ENCODE assay signal across 22 cellular contexts in the genomic region with DNA sequence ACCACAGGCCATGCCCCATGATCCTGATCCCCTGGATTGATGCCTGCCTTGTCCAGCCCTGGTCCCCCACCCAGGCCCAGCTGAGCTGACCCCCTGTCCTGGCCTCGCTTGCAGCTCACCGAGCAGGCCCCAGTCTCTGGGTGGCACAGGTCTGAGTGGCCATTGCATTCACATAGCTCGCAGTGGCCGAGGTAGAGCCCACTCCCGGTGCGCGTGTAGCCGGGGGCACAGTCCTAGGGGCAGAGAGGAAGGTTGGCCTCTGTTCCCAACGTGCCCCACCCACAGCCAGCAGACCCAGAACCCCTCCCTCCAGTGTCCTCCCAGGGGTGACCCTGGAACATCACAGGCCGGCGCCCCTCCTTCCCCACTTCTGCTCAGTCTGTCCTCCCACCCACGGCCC. TPM values are rescaled to one million over a fixed set of nuclear protein-coding genes. Genes with fewer than 3 reads are reported as not detected.
A peak's percentile ranks its signal among the peaks of the same experiment; 100 is the strongest.
DNase-seq lines count a peak whose midpoint lies in the region; ATAC-seq and TF ChIP-seq lines count a peak whose summit lies in the region.
"Had no signal": no experiment of that assay in that cellular context is flagged by ENCODE, and none has a peak within 500 bp of the region (broad histone marks: within the 10 kb centered on the region; RNA-seq: fewer than 3 reads in every experiment).

No MANE protein-coding gene starts in this region.

- no peak overlapping the region for H3K27ac Mint-ChIP-seq in natural killer cell treated with Interleukin-12 subunit alpha and Interleukin-12 subunit beta and Interleukin-15 and Interleukin-18, amount 100 ng/mL, for 72 hours
- no peak overlapping the region for H3K27ac Mint-ChIP-seq in natural killer cell
- H3K27ac Mint-ChIP-seq: B cell, H9 had no signal

- H3K4me1 ChIP-seq in esophagus muscularis mucosa (peaks cover 4 to 26% (median 18%) of the 10 kb centered on the region in 4 donors), adrenal gland (replicated peaks in 1 of 2) (peaks cover 6 to 13% of the 10 kb centered on the region in 2 donors)

- TF ChIP-seq POLR2A in esophagus muscularis mucosa (IDR thresholded peaks at IDR 0.05; ENCODE audit: low read depth) (no peak), adrenal gland (IDR thresholded peaks at IDR 0.05) (no peak)

- H3K27ac ChIP-seq in esophagus muscularis mucosa (replicated peaks in 1 of 4) = peak overlapping the region; percentile 41 to 87 (median 74)
- no peak overlapping the region for H3K27ac ChIP-seq in adrenal gland
- H3K27ac ChIP-seq: A549, SJSA1 had no signal

- H3K9me3 ChIP-seq in esophagus muscularis mucosa = no peaks in the 10 kb centered on the region
- H3K9me3 ChIP-seq in adrenal gland (replicated peaks in 1 of 3) = no peaks in the 10 kb centered on the region
- H3K9me3 ChIP-seq: A549, SJSA1 had no signal

- TF ChIP-seq CTCF in natural killer cell (IDR thresholded peaks at IDR 0.05) = no peak
- no peak for TF ChIP-seq CTCF in esophagus muscularis mucosa (IDR thresholded peaks at IDR 0.05)
- TF ChIP-seq CTCF in adrenal gland (IDR thresholded peaks at IDR 0.05) = no peak

- H3K4me3 ChIP-seq in esophagus muscularis mucosa (no peak overlapping the region), adrenal gland (no peak overlapping the region)
- H3K4me3 ChIP-seq: A549, SJSA1 had no signal

- intact Hi-C loops in natural killer cell (cut with micrococcal nuclease) (no loop called here), esophagus muscularis mucosa (cut with DNase I) (no loop called here), sciatic nerve (cut with DNase I) (no loop called here), adrenal gland (cut with DNase I) (loop anchor here in 1 of 2 donors (10.0 kb wide), 1 partner anchor 101 kb away; no protein-coding TSS in a partner anchor)

- H3K9me3 Mint-ChIP-seq in natural killer cell treated with Interleukin-12 subunit alpha and Interleukin-12 subunit beta and Interleukin-15 and Interleukin-18, amount 100 ng/mL, for 72 hours = no peaks in the 10 kb centered on the region
- H3K9me3 Mint-ChIP-seq in natural killer cell = no peaks in the 10 kb centered on the region
- H3K9me3 Mint-ChIP-seq: H9 had no signal

- peak; percentile 18 to 41 for ATAC-seq in natural killer cell treated with Interleukin-12 subunit alpha and Interleukin-12 subunit beta and Interleukin-15 and Interleukin-18, amount 100 ng/mL, for 72 hours
- ATAC-seq in natural killer cell = no peak
- peak; percentile 38 for ATAC-seq in sciatic nerve
- no peak for ATAC-seq in HG03378 (IDR thresholded peaks at IDR 0.05; ENCODE audit: unreplicated experiment)
- ATAC-seq in GM19324 (IDR thresholded peaks at IDR 0.05; ENCODE audit: low FRiP score, unreplicated experiment) = no peak
- ATAC-seq: Panc1 had no signal

- no peaks in the 10 kb centered on the region for H3K27me3 Mint-ChIP-seq in natural killer cell treated with Interleukin-12 subunit alpha and Interleukin-12 subunit beta and Interleukin-15 and Interleukin-18, amount 100 ng/mL, for 72 hours
- H3K27me3 Mint-ChIP-seq in natural killer cell (ENCODE audit: low read depth in 2 of 2) = no peaks in the 10 kb centered on the region
- H3K27me3 Mint-ChIP-seq: B cell had no signal

- no peak overlapping the region for H3K4me3 Mint-ChIP-seq in natural killer cell treated with Interleukin-12 subunit alpha and Interleukin-12 subunit beta and Interleukin-15 and Interleukin-18, amount 100 ng/mL, for 72 hours
- no peak overlapping the region for H3K4me3 Mint-ChIP-seq in natural killer cell
- H3K4me3 Mint-ChIP-seq: B cell, CD14-positive monocyte, H9 had no signal

- no peaks in the 10 kb centered on the region for H3K4me1 Mint-ChIP-seq in natural killer cell treated with Interleukin-12 subunit alpha and Interleukin-12 subunit beta and Interleukin-15 and Interleukin-18, amount 100 ng/mL, for 72 hours (ENCODE audit: low read depth in 2 of 2)
- no peaks in the 10 kb centered on the region for H3K4me1 Mint-ChIP-seq in natural killer cell

- DNase-seq in natural killer cell treated with Interleukin-12 subunit alpha and Interleukin-12 subunit beta and Interleukin-15 and Interleukin-18, amount 100 ng/mL, for 72 hours (ENCODE audit: low spot score) = no peak
- DNase-seq in natural killer cell (no peak), esophagus muscularis mucosa (ENCODE audit: extremely low spot score) (no peak), sciatic nerve (ENCODE audit: low spot score) (no peak), adrenal gland (no peak)
- DNase-seq: EL, H9, Kasumi-1, NCI-H1417, NCI-H1694 treated with DMSO at 0.1 percent for 48 hours, NCI-H2081 treated with DMSO at 0.1 percent for 48 hours, NCI-H2171 treated with DMSO at 0.1 percent for 48 hours, NCI-H524 treated with DMSO at 0.1 percent for 48 hours, NCI-H82 had no signal

- H3K36me3 Mint-ChIP-seq in natural killer cell treated with Interleukin-12 subunit alpha and Interleukin-12 subunit beta and Interleukin-15 and Interleukin-18, amount 100 ng/mL, for 72 hours = no peaks in the 10 kb centered on the region
- no peaks in the 10 kb centered on the region for H3K36me3 Mint-ChIP-seq in natural killer cell

- no peaks in the 10 kb centered on the region for H3K27me3 ChIP-seq in esophagus muscularis mucosa
- H3K27me3 ChIP-seq in adrenal gland = no peaks in the 10 kb centered on the region
- H3K27me3 ChIP-seq: SJSA1 had no signal

- H3K36me3 ChIP-seq in esophagus muscularis mucosa = peaks cover 65 to 98% (median 91%) of the 10 kb centered on the region in 4 donors
- peaks cover 0 to 72% of the 10 kb centered on the region in 2 donors for H3K36me3 ChIP-seq in adrenal gland (replicated peaks in 1 of 2)

- WGBS in esophagus muscularis mucosa = 87% methylated on average over 12 of the region's 12 CpGs
- WGBS in adrenal gland, 4 donors = 86 to 91% (median 87%) methylated on average over 3 to 12 of the region's 12 CpGs

- no peak for TF ChIP-seq EP300 in esophagus muscularis mucosa (IDR thresholded peaks at IDR 0.05)

RNA-seq across cellular contexts. Expression of gene LDLRAD2, which starts 51.9 kb away (rescaled TPM):
- not detected for total RNA-seq in natural killer cell treated with Interleukin-12 subunit alpha and Interleukin-12 subunit beta and Interleukin-15 and Interleukin-18, amount 100 ng/mL, for 72 hours
- total RNA-seq in natural killer cell (1 to 10 TPM; 2.8 to 3.9 (median 3.6) TPM), esophagus muscularis mucosa (not detected), sciatic nerve (0.13 TPM), adrenal gland (1 to 10 TPM in 4 of 8 donors, under 1 TPM in 3, not detected in 1; 0.35 to 1.7 (median 1.1) TPM)
- polyA plus RNA-seq in adrenal gland = 1 to 10 TPM in 2 of 3 donors, under 1 TPM in 1; 0.16 to 9.4 (median 5.4) TPM
- total RNA-seq: MCF 10A, SJSA1 had no signal
- polyA plus RNA-seq: CD14-positive monocyte had no signal

Comparison
In these comparisons a context has a peak if more than half of its experiments do, and no peak if none do; other contexts are left out.
1. ATAC-seq: peak in natural killer cell treated with Interleukin-12 subunit alpha and Interleukin-12 subunit beta and Interleukin-15 and Interleukin-18, amount 100 ng/mL, for 72 hours (2 of 2) and sciatic nerve (single experiment); none in natural killer cell (0 of 3), HG03378 (single experiment) and GM19324 (single experiment).
2. H3K27ac ChIP-seq: peak in esophagus muscularis mucosa (4 of 4); none in adrenal gland (0 of 5).